Comparison of ENCODE assay signal across 18 cellular contexts in genomic region chr17:47665655-47666054, GRCh38. TPM values are rescaled to one million over a fixed set of nuclear protein-coding genes. Genes with fewer than 3 reads are reported as not detected.
DNase-seq lines count a peak whose midpoint lies in the region; ATAC-seq and TF ChIP-seq lines count a peak whose summit lies in the region.
"Had no signal": no experiment of that assay in that cellular context is flagged by ENCODE, and none has a peak within 500 bp of the region (broad histone marks: within the 10 kb centered on the region; RNA-seq: fewer than 3 reads in every experiment).

No MANE protein-coding gene starts in this region.

- no peak overlapping the region for H2BK20ac ChIP-seq in IMR-90 (ENCODE audit: low read depth, low read length)

- in situ Hi-C loops in IMR-90 (cut with MboI; ENCODE audit: low sequenced_read_pairs), result no loop called here

- dilution Hi-C loops in IMR-90 (cut with HindIII; ENCODE audit: low sequenced_read_pairs, unreplicated experiment), result no loop called here

- no peaks in the 10 kb centered on the region for H3K27me3 Mint-ChIP-seq in activated T-cell treated with anti-CD3 and anti-CD28 coated beads, Interleukin-2, amount 50 U/mL, for 24 hours
- no peaks in the 10 kb centered on the region for H3K27me3 Mint-ChIP-seq in central memory CD8-positive, alpha-beta T cell
- H3K27me3 Mint-ChIP-seq in neural progenitor cell (ENCODE audit: insufficient read depth, low read depth), result no peaks in the 10 kb centered on the region
- H3K27me3 Mint-ChIP-seq in activated CD4-positive, alpha-beta T cell treated with anti-CD3 and anti-CD28 coated beads, Interleukin-2, amount 10 ng/mL, durations not matched to agents 24 days and 14 days, result no peaks in the 10 kb centered on the region
- H3K27me3 Mint-ChIP-seq: T-helper 17 cell had no signal

- peaks cover 22 to 27% of the 10 kb centered on the region in 2 experiments for H3K79me1 ChIP-seq in IMR-90 (ENCODE audit: low read depth in 1 of 2, low read length in 2 of 2)

- H3K56ac ChIP-seq in IMR-90 (ENCODE audit: extremely low read depth, insufficient read depth, low read length), result no peak overlapping the region

- H3F3A ChIP-seq in neural progenitor cell (ENCODE audit: low read depth), result peaks cover 82% of the 10 kb centered on the region

- H2AK5ac ChIP-seq in IMR-90 (ENCODE audit: low read depth, low read length), result no peak overlapping the region

- H3K4me2 ChIP-seq in IMR-90 (ENCODE audit: low read depth, low read length) (no peak overlapping the region), neural progenitor cell (no peak overlapping the region)

- peaks cover 51% of the 10 kb centered on the region for H3K79me2 ChIP-seq in neural progenitor cell (ENCODE audit: low read depth)

- H2BK15ac ChIP-seq in IMR-90 (ENCODE audit: low read depth, low read length), result no peak overlapping the region

- H3K9me3 Mint-ChIP-seq in activated T-cell treated with anti-CD3 and anti-CD28 coated beads, Interleukin-2, amount 50 U/mL, for 24 hours, result no peaks in the 10 kb centered on the region
- no peaks in the 10 kb centered on the region for H3K9me3 Mint-ChIP-seq in central memory CD8-positive, alpha-beta T cell
- H3K9me3 Mint-ChIP-seq in neural progenitor cell, result no peaks in the 10 kb centered on the region
- H3K9me3 Mint-ChIP-seq in activated CD4-positive, alpha-beta T cell treated with anti-CD3 and anti-CD28 coated beads, Interleukin-2, amount 10 ng/mL, durations not matched to agents 24 days and 14 days, result no peaks in the 10 kb centered on the region
- H3K9me3 Mint-ChIP-seq: mesothelial cell of epicardium had no signal

- no peaks in the 10 kb centered on the region for H3K27me3 ChIP-seq in IMR-90 (ENCODE audit: control insufficient read depth, insufficient read depth, low read length)
- no peaks in the 10 kb centered on the region for H3K27me3 ChIP-seq in neural progenitor cell
- H3K27me3 ChIP-seq: heart right ventricle, MG63 had no signal

- intact Hi-C loops in IMR-90 (cut with micrococcal nuclease), result no loop called here
- intact Hi-C loops in activated CD4-positive, alpha-beta T cell treated with anti-CD3 and anti-CD28 coated beads, Interleukin-2, amount 10 ng/mL, durations not matched to agents 24 days and 14 days (cut with micrococcal nuclease), result no loop called here

- H3K4me1 Mint-ChIP-seq in activated T-cell treated with anti-CD3 and anti-CD28 coated beads, Interleukin-2, amount 50 U/mL, for 24 hours (ENCODE audit: low read depth), result peaks cover 52% of the 10 kb centered on the region
- peaks cover 20% of the 10 kb centered on the region for H3K4me1 Mint-ChIP-seq in central memory CD8-positive, alpha-beta T cell
- peaks cover 3% of the 10 kb centered on the region for H3K4me1 Mint-ChIP-seq in neural progenitor cell
- H3K4me1 Mint-ChIP-seq in activated CD4-positive, alpha-beta T cell treated with anti-CD3 and anti-CD28 coated beads, Interleukin-2, amount 10 ng/mL, durations not matched to agents 24 days and 14 days, result peaks cover 36% of the 10 kb centered on the region
- H3K4me1 Mint-ChIP-seq: mesothelial cell of epicardium had no signal

- H3K4me3 Mint-ChIP-seq in activated T-cell treated with anti-CD3 and anti-CD28 coated beads, Interleukin-2, amount 50 U/mL, for 24 hours, result no peak overlapping the region
- no peak overlapping the region for H3K4me3 Mint-ChIP-seq in central memory CD8-positive, alpha-beta T cell
- H3K4me3 Mint-ChIP-seq in neural progenitor cell, result no peak overlapping the region
- no peak overlapping the region for H3K4me3 Mint-ChIP-seq in activated CD4-positive, alpha-beta T cell treated with anti-CD3 and anti-CD28 coated beads, Interleukin-2, amount 10 ng/mL, durations not matched to agents 24 days and 14 days
- H3K4me3 Mint-ChIP-seq: mesothelial cell of epicardium, T-helper 17 cell had no signal

- H3K23ac ChIP-seq in IMR-90 (ENCODE audit: low read depth, low read length), result no peak overlapping the region

- no peaks in the 10 kb centered on the region; the same call in 1 of the 2 replicates for H3K4me1 ChIP-seq in IMR-90 (ENCODE audit: control insufficient read depth, insufficient read depth, low read length)
- H3K4me1 ChIP-seq in neural progenitor cell, result peaks cover 15% of the 10 kb centered on the region

- H3K9ac ChIP-seq in IMR-90 (ENCODE audit: low read depth, low read length), result no peak overlapping the region
- H3K9ac ChIP-seq in neural progenitor cell, result no peak overlapping the region

- H3K36me3 ChIP-seq in IMR-90 (ENCODE audit: control insufficient read depth, insufficient read depth, low read length) (peaks cover 61% of the 10 kb centered on the region), neural progenitor cell (peaks cover 55% of the 10 kb centered on the region)

- H2AK9ac ChIP-seq in IMR-90 (replicated peaks; ENCODE audit: low read depth, low read length, poor library complexity), result no peak overlapping the region

- CTCF ChIA-PET in IMR-90 (lab: Yijun Ruan, JAX), result interaction anchor here (2.5 kb wide), 1 partner anchor 8 kb away, joined by 10 read pairs; no protein-coding TSS in a partner anchor

- H4K20me1 ChIP-seq in IMR-90 (ENCODE audit: insufficient read depth, low read length) (peaks cover 34% of the 10 kb centered on the region), neural progenitor cell (ENCODE audit: low read depth) (peaks cover 82% of the 10 kb centered on the region)

- no peak overlapping the region for H3K18ac ChIP-seq in IMR-90 (ENCODE audit: low read depth, low read length)

- peaks cover 98% of the 10 kb centered on the region for H3K36me3 Mint-ChIP-seq in activated T-cell treated with anti-CD3 and anti-CD28 coated beads, Interleukin-2, amount 50 U/mL, for 24 hours (ENCODE audit: low read depth)
- peaks cover 87% of the 10 kb centered on the region for H3K36me3 Mint-ChIP-seq in central memory CD8-positive, alpha-beta T cell (ENCODE audit: insufficient read depth)
- peaks cover 33% of the 10 kb centered on the region for H3K36me3 Mint-ChIP-seq in neural progenitor cell
- H3K36me3 Mint-ChIP-seq in activated CD4-positive, alpha-beta T cell treated with anti-CD3 and anti-CD28 coated beads, Interleukin-2, amount 10 ng/mL, durations not matched to agents 24 days and 14 days (ENCODE audit: low read depth), result peaks cover 77% of the 10 kb centered on the region

- H4K91ac ChIP-seq in IMR-90 (ENCODE audit: insufficient read depth, low read depth, low read length), result no peak overlapping the region

- H3K4me3 ChIP-seq in IMR-90 (ENCODE audit: insufficient read depth, low read depth, low read length), result no peak overlapping the region
- H3K4me3 ChIP-seq in neural progenitor cell, result no peak overlapping the region
- H3K4me3 ChIP-seq: heart right ventricle, MG63 had no signal

- H4K8ac ChIP-seq in IMR-90 (ENCODE audit: low read depth in 2 of 2, low read length in 2 of 2), result no peak overlapping the region

- H3K9me1 ChIP-seq in IMR-90 (ENCODE audit: insufficient read depth, low read length), result no peaks in the 10 kb centered on the region

- TF ChIP-seq CTCF in IMR-90 (conservative IDR thresholded peaks at IDR 0.05; ENCODE audit: low read depth, low read length) (no peak), neural progenitor cell (IDR thresholded peaks at IDR 0.05) (no peak)

- no peak overlapping the region for H4K5ac ChIP-seq in IMR-90 (ENCODE audit: low read depth, low read length)

- H3K9me3 ChIP-seq in IMR-90 (ENCODE audit: control insufficient read depth, insufficient read depth, low read length), result no peaks in the 10 kb centered on the region
- H3K9me3 ChIP-seq in neural progenitor cell (ENCODE audit: low read depth), result no peaks in the 10 kb centered on the region
- H3K9me3 ChIP-seq: heart right ventricle, MG63 had no signal

- no TSS peak for BruUV-seq in IMR-90 (replicated peaks; lab: Mats Ljungman, UMichigan)

- peak overlapping the region; percentile 68 for H3K27ac Mint-ChIP-seq in activated T-cell treated with anti-CD3 and anti-CD28 coated beads, Interleukin-2, amount 50 U/mL, for 24 hours
- H3K27ac Mint-ChIP-seq in central memory CD8-positive, alpha-beta T cell (ENCODE audit: low read depth), result peak overlapping the region; percentile 81
- H3K27ac Mint-ChIP-seq in neural progenitor cell, result no peak overlapping the region
- no peak overlapping the region for H3K27ac Mint-ChIP-seq in activated CD4-positive, alpha-beta T cell treated with anti-CD3 and anti-CD28 coated beads, Interleukin-2, amount 10 ng/mL, durations not matched to agents 24 days and 14 days
- H3K27ac Mint-ChIP-seq: mesothelial cell of epicardium, T-helper 17 cell had no signal

- ATAC-seq in IMR-90 (ENCODE audit: low read depth), result no peak; the same call in 1 of the 2 replicates
- ATAC-seq in central memory CD8-positive, alpha-beta T cell (replicated peaks; ENCODE audit: extremely low read depth, poor library complexity, severe bottlenecking), result no peak
- ATAC-seq: activated CD4-positive, CD25-positive, alpha-beta regulatory T cell treated with anti-CD3 and anti-CD28 coated beads, Interleukin-2, amount 50 U/mL, for 24 hours; heart right ventricle; T-helper 17 cell had no signal

- DNase-seq in activated T-cell treated with anti-CD3 and anti-CD28 coated beads, Interleukin-2, amount 50 U/mL, for 24 hours, result no peak
- DNase-seq in activated T-cell treated with anti-CD3 and anti-CD28 coated beads for 4 hours (no peak), IMR-90 (peak; percentile 33), neural progenitor cell (ENCODE audit: low spot score) (no peak), superior temporal gyrus (ENCODE audit: extremely low spot score) (no peak)
- DNase-seq in central memory CD8-positive, alpha-beta T cell (ENCODE audit: low spot score in 2 of 2), result no peak
- DNase-seq in activated CD4-positive, alpha-beta T cell treated with anti-CD3 and anti-CD28 coated beads, Interleukin-2, amount 10 ng/mL, durations not matched to agents 24 days and 14 days, result no peak
- no peak for DNase-seq in activated CD8-positive, alpha-beta memory T cell treated with anti-CD3 and anti-CD28 coated beads, Interleukin-2, amount 50 U/mL, for 48 hours
- DNase-seq: heart right ventricle; MG63; NCI-H774; nucleus accumbens; RPMI8226; small intestine; stimulated activated naive CD4-positive, alpha-beta T cell treated with Interleukin-2 at 50 U/mL for 16 hours; T-helper 17 cell had no signal

- H3K27ac ChIP-seq in IMR-90 (ENCODE audit: insufficient read depth, low read length) (no peak overlapping the region), neural progenitor cell (peak overlapping the region; percentile 36)

- 88% methylated on average over 2 of the region's 3 CpGs; no CpG with 5 or more reads in 1 of the 2 experiments for WGBS in IMR-90 (ENCODE audit: extremely low coverage in 2 of 2, insufficient read length in 1 of 2), 2 experiments

- H3K4ac ChIP-seq in IMR-90 (ENCODE audit: low read depth, low read length), result no peak overlapping the region

- H2AFZ ChIP-seq in IMR-90 (replicated peaks; ENCODE audit: low read length, poor library complexity) (no peak overlapping the region), neural progenitor cell (replicated peaks) (no peak overlapping the region)

- TF ChIP-seq RAD21 in IMR-90 (IDR thresholded peaks at IDR 0.05; ENCODE audit: low read length), result no peak

- H3K14ac ChIP-seq in IMR-90 (replicated peaks; ENCODE audit: low read depth, low read length), result no peak overlapping the region

- no peak for TF ChIP-seq POLR2A in IMR-90 (IDR thresholded peaks at IDR 0.05; ENCODE audit: low read depth, low read length)

- H2BK5ac ChIP-seq in IMR-90 (ENCODE audit: low read depth, low read length, poor library complexity, severe bottlenecking), result no peak overlapping the region

- POLR2A ChIA-PET in IMR-90 (lab: Charles Lee; ENCODE audit: unreplicated experiment), result interaction anchor here (0.7 kb wide), 1 partner anchor 366 kb away, joined by 3 read pairs; no protein-coding TSS in a partner anchor

- no peak overlapping the region for H2BK120ac ChIP-seq in IMR-90 (ENCODE audit: low read depth, low read length)

RNA-seq across cellular contexts. Expression of gene KPNB1, which starts 15.9 kb away (rescaled TPM):
- total RNA-seq in IMR-90 (2012; rRNA removed), result 659 and 1,082 TPM in 2 replicates
- polyA plus RNA-seq in IMR-90 (2012; rRNA removed), result 191 and 206 TPM in 2 replicates
- 78.7 and 81.9 TPM in 2 replicates for polyA plus RNA-seq in IMR-90 (2012; cell fraction: cytosol; rRNA removed)
- 66.4 and 160 TPM in 2 replicates for polyA plus RNA-seq in IMR-90 (2012; cell fraction: nucleus; rRNA removed; ENCODE audit: low replicate concordance)
- total RNA-seq in neural progenitor cell (ENCODE audit: low replicate concordance), result 454 and 543 TPM in 2 replicates
- total RNA-seq in activated CD4-positive, alpha-beta T cell treated with anti-CD3 and anti-CD28 coated beads, Interleukin-2, amount 10 ng/mL, durations not matched to agents 24 days and 14 days, result 727 and 736 TPM in 2 replicates

RNA-seq across cellular contexts. Expression of gene TBKBP1, which starts 28.3 kb away (rescaled TPM):
- 3.4 and 3.6 TPM in 2 replicates for total RNA-seq in IMR-90 (2012; rRNA removed)
- 7.6 and 8.5 TPM in 2 replicates for polyA plus RNA-seq in IMR-90 (2012; rRNA removed)
- polyA plus RNA-seq in IMR-90 (2012; cell fraction: cytosol; rRNA removed), result 2.7 and 7.8 TPM in 2 replicates
- polyA plus RNA-seq in IMR-90 (2012; cell fraction: nucleus; rRNA removed; ENCODE audit: low replicate concordance), result 52.0 and 59.7 TPM in 2 replicates
- 3.0 and 21.6 TPM in 2 replicates for total RNA-seq in neural progenitor cell (ENCODE audit: low replicate concordance)
- total RNA-seq in activated CD4-positive, alpha-beta T cell treated with anti-CD3 and anti-CD28 coated beads, Interleukin-2, amount 10 ng/mL, durations not matched to agents 24 days and 14 days, result 9.3 and 10.9 TPM in 2 replicates

Comparison
In these comparisons a context has a peak if more than half of its experiments do, and no peak if none do; other contexts are left out.
1. H3K27ac Mint-ChIP-seq: peak in activated T-cell treated with anti-CD3 and anti-CD28 coated beads, Interleukin-2, amount 50 U/mL, for 24 hours (single experiment) and central memory CD8-positive, alpha-beta T cell (single experiment); none in neural progenitor cell (single experiment) and activated CD4-positive, alpha-beta T cell treated with anti-CD3 and anti-CD28 coated beads, Interleukin-2, amount 10 ng/mL, durations not matched to agents 24 days and 14 days (single experiment).